In the genomic region with DNA sequence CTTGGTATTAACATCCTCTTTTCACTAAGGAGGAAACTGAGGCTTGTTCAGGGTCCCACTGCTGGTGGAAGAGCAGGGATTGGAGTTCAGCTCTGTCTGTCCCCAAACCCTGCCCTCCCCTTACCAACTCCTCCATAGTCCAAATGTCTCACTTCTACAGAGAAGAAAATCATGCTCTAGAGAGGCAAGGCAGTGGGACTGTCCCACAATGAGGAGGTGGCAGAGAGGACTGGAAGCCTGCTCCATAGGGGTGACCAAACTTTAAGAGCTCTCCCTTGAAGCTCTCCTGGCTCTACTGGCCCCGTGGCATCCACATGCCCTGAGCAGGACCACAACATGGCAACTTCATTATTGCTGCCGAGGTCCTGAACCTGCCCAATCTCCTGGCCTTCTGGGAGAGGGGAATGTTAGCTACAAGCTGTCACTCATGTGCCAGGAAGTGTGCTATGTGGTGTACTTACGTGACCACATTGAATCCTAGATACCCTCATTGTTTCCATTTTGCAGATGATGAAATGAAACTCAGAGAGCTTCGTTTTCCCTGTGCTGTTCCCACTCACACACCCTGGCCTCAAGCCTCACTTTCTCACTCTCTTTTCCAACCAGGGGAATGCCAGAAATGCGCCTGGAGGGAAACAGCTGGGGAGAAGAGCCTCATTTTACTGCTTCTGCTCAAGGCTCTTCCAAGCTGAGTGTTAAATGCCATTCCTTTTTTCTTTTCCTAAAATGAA, we compare ENCODE assay signal across 16 cellular contexts.
DNase-seq lines count a peak whose midpoint lies in the region; ATAC-seq, FAIRE-seq and TF ChIP-seq lines count a peak whose summit lies in the region.
"Had no signal": no experiment of that assay in that cellular context is flagged by ENCODE, and none has a peak within 500 bp of the region (broad histone marks: within the 10 kb centered on the region; RNA-seq: fewer than 3 reads in every experiment).

No MANE protein-coding gene starts in this region.

- H3K18ac ChIP-seq in trophoblast cell (ENCODE audit: low read length): no peak overlapping the region

- TF ChIP-seq CTCF in epithelial cell of esophagus (IDR thresholded peaks at IDR 0.05; ENCODE audit: insufficient read depth, low read depth, low read length, missing control alignments): no peak
- TF ChIP-seq CTCF in body of pancreas (IDR thresholded peaks at IDR 0.05): no peak

- H3K4me2 ChIP-seq in trophoblast cell (ENCODE audit: low read length): no peak overlapping the region
- H3K4me2 ChIP-seq: PC-9 had no signal

- peak overlapping the region; percentile 2 for H3K14ac ChIP-seq in trophoblast cell (ENCODE audit: low read length)

- peaks cover 14 to 16% of the 10 kb centered on the region in 2 experiments for H3K4me1 ChIP-seq in trophoblast cell (ENCODE audit: control insufficient read depth in 1 of 2, insufficient read depth in 2 of 2, low read length in 2 of 2)
- no peaks in the 10 kb centered on the region for H3K4me1 ChIP-seq in body of pancreas

- no peak for FAIRE-seq in H54 (lab: Jason Lieb, UNC)

- intact Hi-C loops in body of pancreas (cut with DNase I): no loop called here

- no peak overlapping the region for H3K4me3 ChIP-seq in epithelial cell of esophagus (ENCODE audit: low read length)
- H3K4me3 ChIP-seq in trophoblast cell (ENCODE audit: low read depth, low read length): no peak overlapping the region
- no peak overlapping the region for H3K4me3 ChIP-seq in body of pancreas
- H3K4me3 ChIP-seq: PC-9 had no signal

- H2AK5ac ChIP-seq in trophoblast cell (ENCODE audit: low read length): no peak overlapping the region

- no peak overlapping the region for H2AFZ ChIP-seq in trophoblast cell (ENCODE audit: insufficient read depth, low read length, poor library complexity)
- H2AFZ ChIP-seq: PC-9 had no signal

- no peaks in the 10 kb centered on the region for H3K79me2 ChIP-seq in trophoblast cell (ENCODE audit: control insufficient read depth, insufficient read depth, low read length, poor library complexity)

- H2BK5ac ChIP-seq in trophoblast cell (ENCODE audit: low read depth, low read length, poor library complexity): no peak overlapping the region

- peak; percentile 64 for DNase-seq in ELR (ENCODE audit: low read depth)
- DNase-seq in RPMI7951 (ENCODE audit: low read depth): peak; percentile 85
- peak; percentile 50 for DNase-seq in epithelial cell of esophagus (ENCODE audit: low read depth)
- DNase-seq in trophoblast cell: peak; percentile 98 to 100
- DNase-seq in T-helper 1 cell: no peak
- DNase-seq in H54 (ENCODE audit: insufficient read length, low spot score): no peak
- no peak for DNase-seq in glomerular visceral epithelial cell (ENCODE audit: extremely low spot score)
- no peak for DNase-seq in body of pancreas
- DNase-seq: activated naive CD8-positive, alpha-beta T cell treated with anti-CD3 and anti-CD28 coated beads, Interleukin-2, amount 10 ng/mL, durations not matched to agents 7 days and 5 days; effector memory CD8-positive, alpha-beta T cell; hypothalamus; midbrain; MV-4-11; retina had no signal

- no peak overlapping the region for H3K4ac ChIP-seq in trophoblast cell (ENCODE audit: low read depth, low read length)

- H2BK120ac ChIP-seq in trophoblast cell (ENCODE audit: insufficient read depth, low read length, poor library complexity): peak overlapping the region; percentile 4

- H3K36me3 ChIP-seq in trophoblast cell (ENCODE audit: control insufficient read depth in 1 of 2, insufficient read depth in 2 of 2, low read length in 2 of 2) (no peaks in the 10 kb centered on the region), body of pancreas (replicated peaks in 1 of 2; ENCODE audit: insufficient read depth in 1 of 2, low read depth in 2 of 2) (no peaks in the 10 kb centered on the region)

- no peaks in the 10 kb centered on the region for H3K79me1 ChIP-seq in trophoblast cell (ENCODE audit: low read length)

- TF ChIP-seq POLR2A in H54 (IDR thresholded peaks at IDR 0.05; ENCODE audit: low read depth, low read length): no peak
- TF ChIP-seq POLR2A in body of pancreas (IDR thresholded peaks at IDR 0.05): no peak

- ATAC-seq in body of pancreas: no peak
- ATAC-seq: effector memory CD8-positive, alpha-beta T cell; HCT116 had no signal

- no peak overlapping the region for H3K9ac ChIP-seq in trophoblast cell (ENCODE audit: low read length)

- H4K91ac ChIP-seq in trophoblast cell (ENCODE audit: low read depth, low read length): no peak overlapping the region

- H3K27me3 ChIP-seq in trophoblast cell (ENCODE audit: insufficient read depth, low read length) (no peaks in the 10 kb centered on the region), body of pancreas (no peaks in the 10 kb centered on the region)

- H4K12ac ChIP-seq in trophoblast cell (ENCODE audit: low read depth, low read length): no peak overlapping the region

- H2BK12ac ChIP-seq in trophoblast cell (ENCODE audit: low read length): peak overlapping the region; percentile 2

- no peak overlapping the region for H4K8ac ChIP-seq in trophoblast cell (ENCODE audit: low read depth, low read length)

- no peak overlapping the region for H3K23ac ChIP-seq in trophoblast cell (ENCODE audit: low read length)

- no peak overlapping the region for H3K27ac ChIP-seq in trophoblast cell (ENCODE audit: low read depth, low read length)
- H3K27ac ChIP-seq in body of pancreas: no peak overlapping the region
- H3K27ac ChIP-seq: PC-9 had no signal

- no peaks in the 10 kb centered on the region for H3K9me3 ChIP-seq in trophoblast cell (ENCODE audit: insufficient read depth, low read depth, low read length)
- H3K9me3 ChIP-seq in body of pancreas: no peaks in the 10 kb centered on the region

- WGBS in trophoblast cell (ENCODE audit: extremely low coverage, insufficient coverage, insufficient read length): no CpG with 5 or more reads among the region's 5 CpGs
- 66 to 71% methylated on average over 5 of the region's 5 CpGs for WGBS in body of pancreas, 2 donors

Comparison
In these comparisons a context has a peak if more than half of its experiments do, and no peak if none do; other contexts are left out.
1. DNase-seq: peak in ELR (single experiment), RPMI7951 (single experiment), epithelial cell of esophagus (single experiment) and trophoblast cell (2 of 2); none in T-helper 1 cell (0 of 5), H54 (single experiment), glomerular visceral epithelial cell (single experiment) and body of pancreas (0 of 4).